1 cellular context compared by ENCODE assay signal in the genomic region with DNA sequence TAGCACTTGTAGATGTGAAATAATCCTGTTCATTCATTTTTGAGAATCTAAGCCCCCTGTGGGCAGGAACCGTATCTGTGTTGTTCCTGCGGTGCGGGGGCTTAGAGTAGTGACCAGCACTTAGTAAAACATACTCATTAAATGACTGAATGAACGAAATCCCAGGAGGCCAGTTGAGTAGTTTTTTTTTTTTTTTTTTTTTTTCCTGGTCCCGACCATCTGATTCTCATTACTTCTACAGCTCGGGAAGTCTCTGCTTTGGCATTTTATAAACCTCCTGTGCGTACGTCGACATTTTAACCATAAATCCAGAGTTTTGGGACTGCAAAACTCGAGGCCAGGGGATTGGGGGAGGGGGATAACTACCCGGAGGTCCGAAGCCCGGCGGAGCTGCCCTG.
TF ChIP-seq lines count a peak whose summit lies in the region.

No MANE protein-coding gene starts in this region.

TF ChIP-seq in GM12878, 131 proteins besides CTCF, POLR2A, EP300 and RAD21 (continued from another document):
- TF ChIP-seq, protein P1, sequence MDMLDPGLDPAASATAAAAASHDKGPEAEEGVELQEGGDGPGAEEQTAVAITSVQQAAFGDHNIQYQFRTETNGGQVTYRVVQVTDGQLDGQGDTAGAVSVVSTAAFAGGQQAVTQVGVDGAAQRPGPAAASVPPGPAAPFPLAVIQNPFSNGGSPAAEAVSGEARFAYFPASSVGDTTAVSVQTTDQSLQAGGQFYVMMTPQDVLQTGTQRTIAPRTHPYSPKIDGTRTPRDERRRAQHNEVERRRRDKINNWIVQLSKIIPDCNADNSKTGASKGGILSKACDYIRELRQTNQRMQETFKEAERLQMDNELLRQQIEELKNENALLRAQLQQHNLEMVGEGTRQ (IDR thresholded peaks at IDR 0.05; ENCODE audit: borderline replicate concordance, low read depth, low read length), result no peak; the same call in 1 of the 2 replicates
- peak; percentile 52; the same call in 1 of the 2 replicates for TF ChIP-seq ZNF384 (IDR thresholded peaks at IDR 0.05; ENCODE audit: borderline replicate concordance, low read depth, low read length)
- TF ChIP-seq ATF7 (IDR thresholded peaks at IDR 0.05; ENCODE audit: low read depth), result no peak
- no peak for TF ChIP-seq MTA2 (IDR thresholded peaks at IDR 0.05; ENCODE audit: low read depth)
- no peak for TF ChIP-seq STAT1 (conservative IDR thresholded peaks at IDR 0.05)
- TF ChIP-seq SP1 (IDR thresholded peaks at IDR 0.05; ENCODE audit: low read depth, low read length), result no peak
- no peak for TF ChIP-seq ESRRA (IDR thresholded peaks at IDR 0.05; ENCODE audit: low read length)
- no peak for TF ChIP-seq BHLHE40 (IDR thresholded peaks at IDR 0.05; ENCODE audit: borderline replicate concordance in 1 of 2, low read depth in 2 of 2, low read length in 1 of 2)
- TF ChIP-seq STAT3 (IDR thresholded peaks at IDR 0.05; ENCODE audit: low read depth, low read length), result no peak
TF ChIP-seq in GM12878: peak in this region for 2.
